ENCODE assay signal across 27 cellular contexts in the genomic region with DNA sequence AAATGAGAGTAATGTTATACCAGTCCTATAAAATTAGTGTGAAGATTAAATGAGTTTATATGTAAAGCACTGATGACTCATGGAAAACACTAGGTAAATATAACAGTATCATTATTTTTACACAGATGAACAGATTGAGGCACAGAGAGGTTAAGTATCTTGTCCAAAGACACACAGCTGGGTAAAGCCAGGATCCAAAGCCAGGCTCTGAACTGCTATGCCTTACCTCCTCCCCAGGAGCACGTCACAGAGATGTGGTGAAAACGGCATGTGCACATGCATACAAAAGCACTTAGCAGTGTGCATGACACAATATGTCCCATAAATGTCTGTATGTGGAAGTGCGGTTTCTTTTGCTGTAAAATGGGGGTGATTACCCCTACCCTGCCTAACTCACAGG. TPM values are rescaled to one million over a fixed set of nuclear protein-coding genes. Genes with fewer than 3 reads are reported as not detected.
DNase-seq lines count a peak whose midpoint lies in the region; ATAC-seq, FAIRE-seq and TF ChIP-seq lines count a peak whose summit lies in the region.
"Had no signal": no experiment of that assay in that cellular context is flagged by ENCODE, and none has a peak within 500 bp of the region (broad histone marks: within the 10 kb centered on the region; RNA-seq: fewer than 3 reads in every experiment).

No MANE protein-coding gene starts in this region.

- in situ Hi-C loops in K562 (cut with MboI), result no loop called here

- TF ChIP-seq POLR2A in K562 (conservative IDR thresholded peaks at IDR 0.05), result no peak

- CTCF ChIA-PET in HEK293 (lab: Yijun Ruan, JAX) (no interaction called here), K562 (lab: Yijun Ruan, JAX; ENCODE audit: low intra/inter-chr PET ratio) (interaction anchor here (0.6 kb wide), 1 partner anchor 446 kb away, joined by 3 read pairs; no protein-coding TSS in a partner anchor)

- no peak for TF ChIP-seq EP300 in K562 (IDR thresholded peaks at IDR 0.05; ENCODE audit: low read length)

- no peak overlapping the region for H3K9ac ChIP-seq in K562 (ENCODE audit: insufficient read depth in 1 of 2, low read depth in 2 of 2, low read length in 2 of 2)

- peaks cover 41 to 74% of the 10 kb centered on the region in 2 experiments for H3K27me3 ChIP-seq in K562 (ENCODE audit: control insufficient read depth in 2 of 2, insufficient read depth in 2 of 2, low read length in 2 of 2)

- no peak for TF ChIP-seq RAD21 in K562 (CRISPR knock-in tag; conservative IDR thresholded peaks at IDR 0.05 in 1 of 2, IDR thresholded peaks at IDR 0.05 in 1 of 2)

- H3K27ac ChIP-seq in HEK293 (ENCODE audit: extremely low read depth, low read depth, low read length) (no peak overlapping the region), K562 (ENCODE audit: extremely low read depth, low read depth, low read length) (no peak overlapping the region)
- H3K27ac ChIP-seq: A549, HL-60, SJSA1 had no signal

- intact Hi-C loops in K562 (cut with micrococcal nuclease), result no loop called here
- intact Hi-C loops in head of caudate nucleus (cut with DNase I), result no loop called here

- no peaks in the 10 kb centered on the region for H3K79me2 ChIP-seq in K562 (ENCODE audit: control insufficient read depth, insufficient read depth, low read length)

- H3K9me3 Mint-ChIP-seq in activated naive CD8-positive, alpha-beta T cell (ENCODE audit: low read depth), result no peaks in the 10 kb centered on the region
- H3K9me3 Mint-ChIP-seq in activated naive CD8-positive, alpha-beta T cell treated with anti-CD3 and anti-CD28 coated beads, Interleukin-2, amount 50 U/mL, for 24 hours, result no peaks in the 10 kb centered on the region

- H2AFZ ChIP-seq in K562 (ENCODE audit: low read depth, low read length), result no peak overlapping the region

- peaks cover 11% of the 10 kb centered on the region for H4K20me1 ChIP-seq in K562 (replicated peaks; ENCODE audit: control insufficient read depth, insufficient read depth, low read length)

- peaks cover 19% of the 10 kb centered on the region for H3K36me3 Mint-ChIP-seq in activated naive CD8-positive, alpha-beta T cell
- H3K36me3 Mint-ChIP-seq in activated naive CD8-positive, alpha-beta T cell treated with anti-CD3 and anti-CD28 coated beads, Interleukin-2, amount 50 U/mL, for 24 hours (ENCODE audit: low read depth), result peaks cover 5% of the 10 kb centered on the region

- H3K36me3 ChIP-seq in HEK293 (ENCODE audit: control insufficient read depth in 2 of 2, insufficient read depth in 1 of 2, low read length in 2 of 2), result no peaks in the 10 kb centered on the region
- H3K36me3 ChIP-seq in K562 (ENCODE audit: control insufficient read depth, insufficient read depth, low read length), result no peaks in the 10 kb centered on the region
- H3K36me3 ChIP-seq: SJSA1 had no signal

- no peaks in the 10 kb centered on the region for H3K27me3 Mint-ChIP-seq in activated naive CD8-positive, alpha-beta T cell
- peaks cover 46% of the 10 kb centered on the region for H3K27me3 Mint-ChIP-seq in activated naive CD8-positive, alpha-beta T cell treated with anti-CD3 and anti-CD28 coated beads, Interleukin-2, amount 50 U/mL, for 24 hours

- H3K4me3 ChIP-seq in HEK293 (ENCODE audit: low read depth, low read length), result no peak overlapping the region
- H3K4me3 ChIP-seq in K562, result no peak overlapping the region
- H3K4me3 ChIP-seq: A549, SJSA1 had no signal

- H3K9me1 ChIP-seq in K562 (ENCODE audit: control insufficient read depth, insufficient read depth, low read length), result no peaks in the 10 kb centered on the region

- H3K9me3 ChIP-seq in HEK293 (ENCODE audit: control insufficient read depth, insufficient read depth, low read depth, low read length) (no peaks in the 10 kb centered on the region), K562 (replicated peaks; ENCODE audit: control insufficient read depth, insufficient read depth, low read depth, low read length) (no peaks in the 10 kb centered on the region)
- H3K9me3 ChIP-seq: A549, SJSA1 had no signal

- H3K4me1 Mint-ChIP-seq in activated naive CD8-positive, alpha-beta T cell (ENCODE audit: low read depth), result peaks cover 94% of the 10 kb centered on the region
- peaks cover 68% of the 10 kb centered on the region for H3K4me1 Mint-ChIP-seq in activated naive CD8-positive, alpha-beta T cell treated with anti-CD3 and anti-CD28 coated beads, Interleukin-2, amount 50 U/mL, for 24 hours

- no peak for ATAC-seq in activated naive CD8-positive, alpha-beta T cell treated with anti-CD3 and anti-CD28 coated beads, Interleukin-2, amount 50 U/mL, for 24 hours
- ATAC-seq in K562 (no peak), SK-N-SH treated with all-trans-retinoic acid at 6 μM for 48 hours (no peak)
- ATAC-seq: A549 had no signal

- POLR2A ChIA-PET in HEK293 (lab: Yijun Ruan, JAX), result no interaction called here
- POLR2A ChIA-PET in K562 (lab: Yijun Ruan, JAX), result no interaction called here

- no peak overlapping the region for H3K4me2 ChIP-seq in K562 (ENCODE audit: insufficient read depth, low read length)
- H3K4me2 ChIP-seq: A549 had no signal

- H3K4me3 Mint-ChIP-seq in activated naive CD8-positive, alpha-beta T cell, result peak overlapping the region; percentile 46
- H3K4me3 Mint-ChIP-seq in activated naive CD8-positive, alpha-beta T cell treated with anti-CD3 and anti-CD28 coated beads, Interleukin-2, amount 50 U/mL, for 24 hours, result no peak overlapping the region

- BruUV-seq in K562 (replicated peaks; lab: Mats Ljungman, UMichigan), result no TSS peak

- 0% methylated on average over 3 of the region's 3 CpGs for WGBS in K562 (ENCODE audit: insufficient coverage, low coverage, missing lambda C conversion rate)

- no peak for DNase-seq in activated naive CD8-positive, alpha-beta T cell treated with anti-CD3 and anti-CD28 coated beads, Interleukin-2, amount 50 U/mL, for 24 hours
- DNase-seq in K562 (ENCODE audit: extremely low read depth in 1 of 4, low spot score in 3 of 4) (no peak), head of caudate nucleus (no peak), NCI-H748 (lab: John Stamatoyannopoulos, UW; ENCODE audit: unreplicated experiment) (no peak)
- DNase-seq: C1 segment of cervical spinal cord, Calu3, DMS79 treated with DMSO at 0.1 percent for 48 hours, GF-D8, GOT3, HCEC 1CT, MV-4-11, NCI-H1105, NCI-H1436 treated with DMSO at 0.1 percent for 48 hours, NCI-H187 treated with DMSO at 0.1 percent for 48 hours, NCI-H2171 treated with DMSO at 0.1 percent for 48 hours, NCI-H345, NCI-H510A treated with DMSO at 0.1 percent for 48 hours, Right ventricle myocardium superior, RPMI8226 had no signal

- peak overlapping the region; percentile 61 for H3K27ac Mint-ChIP-seq in activated naive CD8-positive, alpha-beta T cell
- H3K27ac Mint-ChIP-seq in activated naive CD8-positive, alpha-beta T cell treated with anti-CD3 and anti-CD28 coated beads, Interleukin-2, amount 50 U/mL, for 24 hours, result no peak overlapping the region

- TF ChIP-seq CTCF in HEK293 (tag by site-specific recombination; IDR thresholded peaks at IDR 0.05), result no peak
- no peak for TF ChIP-seq CTCF in K562 (IDR thresholded peaks at IDR 0.05 in 2 of 3, conservative IDR thresholded peaks at IDR 0.05 in 1 of 3; ENCODE audit: insufficient read depth in 2 of 3, low read depth in 1 of 3, low read length in 3 of 3)

- H3K4me1 ChIP-seq in HEK293 (ENCODE audit: control insufficient read depth, insufficient read depth, low read length), result peaks cover 8% of the 10 kb centered on the region
- H3K4me1 ChIP-seq in K562 (replicated peaks in 1 of 2; ENCODE audit: control insufficient read depth in 2 of 2, insufficient read depth in 2 of 2, low read length in 2 of 2), result no peaks in the 10 kb centered on the region
- H3K4me1 ChIP-seq: A549, SJSA1 had no signal

- FAIRE-seq in K562 (lab: Jason Lieb, UNC), result no peak
- FAIRE-seq: A549, GM12892 had no signal

TF ChIP-seq in HEK293, 187 proteins besides CTCF, POLR2A, EP300 and RAD21:
- TF ChIP-seq ZNF311 (tag by site-specific recombination; IDR thresholded peaks at IDR 0.05; ENCODE audit: borderline replicate concordance), result no peak
- TF ChIP-seq ZNF768 (tag by site-specific recombination; IDR thresholded peaks at IDR 0.05), result peak; percentile 78
TF ChIP-seq in HEK293: peak in this region for 1.

TF ChIP-seq in K562, 482 proteins besides CTCF, POLR2A, EP300 and RAD21 (continues in another document):
- TF ChIP-seq MED1 (CRISPR knock-in tag; IDR thresholded peaks at IDR 0.05; ENCODE audit: borderline replicate concordance) (no peak), KLF16 (IDR thresholded peaks at IDR 0.05) (no peak), ZNF785 (CRISPR knock-in tag; IDR thresholded peaks at IDR 0.05) (no peak)

TF ChIP-seq in SK-N-SH treated with all-trans-retinoic acid at 6 μM for 48 hours, 23 proteins besides CTCF, POLR2A, EP300 and RAD21:
- TF ChIP-seq, protein P1, sequence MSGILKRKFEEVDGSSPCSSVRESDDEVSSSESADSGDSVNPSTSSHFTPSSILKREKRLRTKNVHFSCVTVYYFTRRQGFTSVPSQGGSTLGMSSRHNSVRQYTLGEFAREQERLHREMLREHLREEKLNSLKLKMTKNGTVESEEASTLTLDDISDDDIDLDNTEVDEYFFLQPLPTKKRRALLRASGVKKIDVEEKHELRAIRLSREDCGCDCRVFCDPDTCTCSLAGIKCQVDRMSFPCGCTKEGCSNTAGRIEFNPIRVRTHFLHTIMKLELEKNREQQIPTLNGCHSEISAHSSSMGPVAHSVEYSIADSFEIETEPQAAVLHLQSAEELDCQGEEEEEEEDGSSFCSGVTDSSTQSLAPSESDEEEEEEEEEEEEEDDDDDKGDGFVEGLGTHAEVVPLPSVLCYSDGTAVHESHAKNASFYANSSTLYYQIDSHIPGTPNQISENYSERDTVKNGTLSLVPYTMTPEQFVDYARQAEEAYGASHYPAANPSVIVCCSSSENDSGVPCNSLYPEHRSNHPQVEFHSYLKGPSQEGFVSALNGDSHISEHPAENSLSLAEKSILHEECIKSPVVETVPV (CRISPR knock-in tag; IDR thresholded peaks at IDR 0.05), result no peak

RNA-seq across cellular contexts. Expression of gene MAN1C1, which starts 56.9 kb away (rescaled TPM):
- 0.19 TPM in 1 of 2 replicates, not detected in the other for total RNA-seq in K562 (2011; cell fraction: chromatin; rRNA removed; ENCODE audit: low replicate concordance)
- total RNA-seq in K562 (2011; cell fraction: nucleolus; rRNA removed), result 0.13 and 0.50 TPM in 2 replicates
- total RNA-seq in K562 (2011; cell fraction: nucleoplasm; rRNA removed), result 0.22 and 0.46 TPM in 2 replicates
- not detected in 2 replicates for total RNA-seq in K562 (2014; rRNA removed)
- total RNA-seq in K562 (2014; rRNA removed; fragmentation: Illumina TruSeq; extraction: Trizol), result 0.15 TPM in 1 of 2 replicates, not detected in the other
- 0.18 TPM in 1 of 2 replicates, not detected in the other for total RNA-seq in K562 (2015; rRNA removed; fragmentation: Illumina TruSeq; extraction: Trizol)
- 0.22 and 0.44 TPM in 2 replicates for total RNA-seq in K562 (2021)
- polyA plus RNA-seq in K562 (2011; rRNA removed), result 0.06 and 0.11 TPM in 2 replicates
- polyA plus RNA-seq in K562 (2011; cell fraction: cytosol; rRNA removed), result 0.07 TPM in 2 replicates
- polyA plus RNA-seq in K562 (2011; cell fraction: nucleus; rRNA removed), result 0.07 and 0.25 TPM in 2 replicates
- 0.07 and 0.53 TPM in 2 replicates for polyA plus RNA-seq in K562 (2012)
- polyA plus RNA-seq in K562 (2014; fragmentation: Illumina TruSeq; extraction: Trizol), result 0.04 and 0.29 TPM in 2 replicates
- not detected for polyA plus RNA-seq in K562 (2014; fragmentation: Nextera tagmentation; extraction: Ambion mirVana)
- polyA plus RNA-seq in K562 (2014; rRNA removed), result 0.04 TPM in 1 of 2 replicates, not detected in the other
- polyA minus RNA-seq in K562 (2011; rRNA and poly(A)+ RNA removed), result 0.18 TPM in 1 of 2 replicates, not detected in the other
- not detected in 2 replicates for polyA minus RNA-seq in K562 (2011; cell fraction: cytosol; rRNA and poly(A)+ RNA removed)
- 0.13 TPM in 1 of 2 replicates, not detected in the other for polyA minus RNA-seq in K562 (2011; cell fraction: nucleus; rRNA and poly(A)+ RNA removed)
- total RNA-seq: MCF 10A, SJSA1 had no signal
